Comparison of ENCODE assay signal across 8 cellular contexts in the genomic region with DNA sequence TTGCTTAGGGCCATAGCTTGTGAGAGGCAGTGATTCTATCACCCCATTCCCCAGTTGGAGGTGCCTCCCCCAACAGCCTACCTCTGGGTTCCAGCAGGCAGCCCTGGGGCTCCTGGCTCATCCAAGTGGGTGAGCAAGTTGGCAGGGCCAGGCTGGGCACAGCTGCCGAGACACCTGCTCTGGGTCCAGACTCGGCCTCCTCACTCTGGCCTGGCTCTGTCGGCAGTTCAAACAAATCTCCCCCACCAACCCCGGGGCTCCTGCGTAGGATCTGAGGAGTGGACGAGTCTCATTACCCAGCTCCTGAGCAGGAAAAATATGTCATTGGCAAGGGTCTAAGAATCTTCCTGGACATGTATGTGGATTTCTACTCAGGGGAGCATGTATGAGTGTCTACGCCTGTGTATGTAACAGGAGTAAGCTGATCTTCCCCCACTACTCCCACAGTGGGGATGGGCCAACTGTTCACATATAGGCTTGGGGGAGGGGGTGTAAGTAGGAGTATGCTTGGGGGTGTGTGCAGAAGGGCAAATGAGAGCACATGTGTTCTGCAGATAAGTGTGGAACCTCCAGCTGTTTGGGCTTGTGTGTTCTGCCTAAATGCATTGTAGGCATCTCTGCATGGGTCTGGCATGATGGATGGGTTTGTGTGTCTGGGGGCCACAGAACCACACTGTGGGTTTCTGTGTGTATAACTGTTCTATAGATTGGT. TPM values are rescaled to one million over a fixed set of nuclear protein-coding genes. Genes with fewer than 3 reads are reported as not detected.
DNase-seq lines count a peak whose midpoint lies in the region; ATAC-seq and TF ChIP-seq lines count a peak whose summit lies in the region.

No MANE protein-coding gene starts in this region.

- H3K27ac ChIP-seq in adrenal gland, result peak overlapping the region in 4 of 5 donors; percentile 71 to 90 (median 78)
- peak overlapping the region; percentile 80 for H3K27ac ChIP-seq in temporal lobe (ENCODE audit: low read depth, low read length)

- ATAC-seq in HG02571 (IDR thresholded peaks at IDR 0.05; ENCODE audit: unreplicated experiment) (no peak), GM18861 (IDR thresholded peaks at IDR 0.05; ENCODE audit: unreplicated experiment) (no peak)

- H3K9me3 ChIP-seq in adrenal gland (replicated peaks in 1 of 3), result no peaks in the 10 kb centered on the region

- H3K4me3 ChIP-seq in adrenal gland, result peak overlapping the region in 2 of 4 donors; percentile 8 to 64

- WGBS in adrenal gland, 4 donors, result 78 to 80% (median 78%) methylated on average over 7 of the region's 7 CpGs; no CpG with 5 or more reads in 1 of the 4 donors

- DNase-seq in DMS79 (lab: John Stamatoyannopoulos, UW) (peak; percentile 76), NCI-H1694 treated with DMSO at 0.1 percent for 48 hours (lab: John Stamatoyannopoulos, UW) (peak; percentile 88), adrenal gland (peak in 3 of 7 donors; percentile 24 to 61 (median 46)), iPS-NIHi7 (ENCODE audit: extremely low spot score) (peak; percentile 35), SIG-M5 treated with dmso at 0.1 percent for 504 hours (lab: John Stamatoyannopoulos, UW; ENCODE audit: unreplicated experiment) (no peak)

- TF ChIP-seq POLR2A in adrenal gland (IDR thresholded peaks at IDR 0.05), result peak in 1 of 2 donors; percentile 10

- H3K4me1 ChIP-seq in adrenal gland (replicated peaks in 1 of 2), result peaks cover 0 to 29% of the 10 kb centered on the region in 2 donors

- no peaks in the 10 kb centered on the region for H3K36me3 ChIP-seq in adrenal gland (replicated peaks in 1 of 2)

- intact Hi-C loops in adrenal gland (cut with DNase I), result no loop called here

- no peak for TF ChIP-seq CTCF in adrenal gland (IDR thresholded peaks at IDR 0.05)

- no peaks in the 10 kb centered on the region for H3K27me3 ChIP-seq in adrenal gland

RNA-seq across cellular contexts. Expression of gene ID1, which starts 2.0 kb away (rescaled TPM):
- 100 to 1,000 TPM in 7 of 8 donors, 10 to 100 TPM in 1; 60.7 to 468 (median 113) TPM for total RNA-seq in adrenal gland
- polyA plus RNA-seq in adrenal gland, result 100 to 1,000 TPM in 2 of 3 donors, 10 to 100 TPM in 1; 19.8 to 357 (median 192) TPM
- total RNA-seq in temporal lobe, result 35.7 TPM

RNA-seq across cellular contexts. Expression of gene COX4I2, which starts 30.6 kb away (rescaled TPM):
- total RNA-seq in adrenal gland, result not detected
- polyA plus RNA-seq in adrenal gland, result 10 to 100 TPM in 1 of 3 donors, 1 to 10 TPM in 1, under 1 TPM in 1; 0.26 to 12.9 (median 2.8) TPM
- total RNA-seq in temporal lobe, result not detected
